Comparison of ENCODE assay signal across 8 cellular contexts in genomic region chr3:67357610-67358458, GRCh38.
DNase-seq lines count a peak whose midpoint lies in the region; ATAC-seq, FAIRE-seq and TF ChIP-seq lines count a peak whose summit lies in the region.

No MANE protein-coding gene starts in this region.

- no peak overlapping the region for H3K27ac Mint-ChIP-seq in Caco-2 (ENCODE audit: unreplicated experiment)
- no peak overlapping the region for H3K27ac Mint-ChIP-seq in T-helper 17 cell

- H3K4me1 Mint-ChIP-seq in Caco-2 (ENCODE audit: low read depth, unreplicated experiment) (peaks cover 7% of the 10 kb centered on the region), T-helper 17 cell (peaks cover 13% of the 10 kb centered on the region)

- FAIRE-seq in HTR-8/SVneo (lab: Jason Lieb, UNC), result no peak
- no peak for FAIRE-seq in frontal cortex (lab: Jason Lieb, UNC)

- no peaks in the 10 kb centered on the region for H3K9me3 ChIP-seq in Caco-2
- no peaks in the 10 kb centered on the region for H3K9me3 ChIP-seq in T-helper 17 cell (ENCODE audit: control insufficient read depth, low read length, poor library complexity, severe bottlenecking)
- no peaks in the 10 kb centered on the region for H3K9me3 ChIP-seq in right lobe of liver

- H3K27me3 ChIP-seq in Caco-2 (replicated peaks; ENCODE audit: control insufficient read depth, insufficient read depth, low read length), result no peaks in the 10 kb centered on the region
- no peaks in the 10 kb centered on the region for H3K27me3 ChIP-seq in right lobe of liver

- H3K36me3 ChIP-seq in Caco-2 (ENCODE audit: control insufficient read depth, insufficient read depth, low read length) (no peaks in the 10 kb centered on the region), right lobe of liver (no peaks in the 10 kb centered on the region)

- intact Hi-C loops in Caco-2 (cut with micrococcal nuclease; ENCODE audit: unreplicated experiment), result loop anchor here (1.0 kb wide), 3 partner anchors 244 to 387 kb away; no protein-coding TSS in a partner anchor
- intact Hi-C loops in right lobe of liver (cut with DNase I), result no loop called here

- H3K27me3 Mint-ChIP-seq in Caco-2 (ENCODE audit: insufficient read depth, unreplicated experiment) (no peaks in the 10 kb centered on the region), T-helper 17 cell (no peaks in the 10 kb centered on the region)

- ATAC-seq in GM19395 (IDR thresholded peaks at IDR 0.05; ENCODE audit: unreplicated experiment) (peak; percentile 82), T-helper 17 cell (no peak), right lobe of liver (peak; percentile 74 to 84 (median 80))

- H3K36me3 Mint-ChIP-seq in Caco-2 (ENCODE audit: insufficient read depth, unreplicated experiment), result no peaks in the 10 kb centered on the region
- H3K36me3 Mint-ChIP-seq in T-helper 17 cell (ENCODE audit: low read depth), result peaks cover 3% of the 10 kb centered on the region

- no peak overlapping the region for H3K4me3 Mint-ChIP-seq in Caco-2 (ENCODE audit: unreplicated experiment)
- H3K4me3 Mint-ChIP-seq in T-helper 17 cell, result peak overlapping the region; percentile 19

- POLR2A ChIA-PET in Caco-2 (lab: Charles Lee), result no interaction called here

- H3K4me1 ChIP-seq in Caco-2 (no peaks in the 10 kb centered on the region; the same call in 1 of the 2 replicates), right lobe of liver (no peaks in the 10 kb centered on the region)

- TF ChIP-seq POLR2A in right lobe of liver (IDR thresholded peaks at IDR 0.05), result no peak

- peak; percentile 64 to 76 for TF ChIP-seq CTCF in Caco-2 (IDR thresholded peaks at IDR 0.05; ENCODE audit: insufficient read depth in 1 of 2, low read depth in 1 of 2, low read length in 1 of 2, severe bottlenecking in 1 of 2, unreplicated experiment in 1 of 2)
- peak; percentile 34 to 52 (median 39) for TF ChIP-seq CTCF in right lobe of liver (IDR thresholded peaks at IDR 0.05)

- WGBS in right lobe of liver (ENCODE audit: insufficient coverage, low coverage, low lambda C conversion rate, missing lambda C conversion rate), result 18% methylated on average over 3 of the region's 5 CpGs

- no peaks in the 10 kb centered on the region for H3K9me3 Mint-ChIP-seq in Caco-2 (ENCODE audit: unreplicated experiment)

- BruUV-seq in Caco-2 (replicated peaks; lab: Mats Ljungman, UMichigan), result no TSS peak

- peak; percentile 58 to 65 for DNase-seq in Caco-2
- peak; percentile 41 for DNase-seq in HTR-8/SVneo (ENCODE audit: insufficient read length, low spot score)
- no peak for DNase-seq in T-helper 17 cell
- no peak for DNase-seq in right lobe of liver
- DNase-seq in NOMO-1 treated with dmso at 0.1 percent for 144 hours (lab: John Stamatoyannopoulos, UW; ENCODE audit: unreplicated experiment), result no peak
- no peak for DNase-seq in NK-92 treated with Interleukin-12 subunit alpha and Interleukin-12 subunit beta, amount 100 ng/mL, for 24 hours (lab: John Stamatoyannopoulos, UW)
- DNase-seq in frontal cortex (ENCODE audit: low spot score in 2 of 2), result no peak

- H3K4me3 ChIP-seq in Caco-2 (ENCODE audit: low read depth, low read length) (no peak overlapping the region), right lobe of liver (no peak overlapping the region)

- CTCF ChIA-PET in Caco-2 (lab: Charles Lee), result interaction anchor here (0.6 to 2.3 kb wide), 6 partner anchors 244 to 1422 kb away, joined by 3 to 22 read pairs (median 4); no protein-coding TSS in a partner anchor

- no peak overlapping the region for H3K27ac ChIP-seq in right lobe of liver

Comparison
In these comparisons a context has a peak if more than half of its experiments do, and no peak if none do; other contexts are left out.
1. DNase-seq: peak in Caco-2 (2 of 2) and HTR-8/SVneo (single experiment); none in T-helper 17 cell (0 of 3), right lobe of liver (0 of 3), NOMO-1 treated with dmso at 0.1 percent for 144 hours (single experiment), NK-92 treated with Interleukin-12 subunit alpha and Interleukin-12 subunit beta, amount 100 ng/mL, for 24 hours (single experiment) and frontal cortex (0 of 2).